26 cellular contexts compared by ENCODE assay signal in genomic region chr6:136660727-136661126, GRCh38.
"Had no signal": no experiment of that assay in that cellular context is flagged by ENCODE, and none has a peak within 500 bp of the region (broad histone marks: within the 10 kb centered on the region; RNA-seq: fewer than 3 reads in every experiment).

No MANE protein-coding gene starts in this region.

- H3K9me3 ChIP-seq: esophagus squamous epithelium, gastroesophageal sphincter, heart left ventricle, left lung, lower lobe of right lung, mucosa of descending colon had no signal

- FAIRE-seq: colon, keratinocyte had no signal

- H3K4me1 ChIP-seq: gastroesophageal sphincter, heart left ventricle, left lung, lower lobe of right lung had no signal

- H3K27ac ChIP-seq: coronary artery, dorsolateral prefrontal cortex, epithelial cell of prostate, esophagus squamous epithelium, gastroesophageal sphincter, heart left ventricle, hepatocyte, left lung, lower lobe of right lung had no signal

- ATAC-seq: esophagus mucosa; gastroesophageal sphincter; heart left ventricle; left cardiac atrium; left lung; left ventricle myocardium superior; lower lobe of right lung; mucosa of descending colon; naive thymus-derived CD8-positive, alpha-beta T cell had no signal

- H3K4me3 ChIP-seq: coronary artery, dorsolateral prefrontal cortex, esophagus squamous epithelium, gastroesophageal sphincter, heart left ventricle, hepatocyte, left lung, lower lobe of right lung, mucosa of descending colon had no signal

- DNase-seq: dermis blood vessel endothelial cell; dorsolateral prefrontal cortex; effector CD4-positive, alpha-beta T cell; effector memory CD4-positive, alpha-beta T cell; erythroblast; esophagus squamous epithelium; foreskin fibroblast; foreskin melanocyte; heart left ventricle; hypothalamus; immature natural killer cell; left cardiac atrium; left ventricle myocardium superior; lower lobe of right lung; mesenchymal stem cell; mucosa of descending colon; naive B cell; naive thymus-derived CD8-positive, alpha-beta T cell had no signal
